ENCODE assay signal across 16 cellular contexts in genomic region chr9:92983984-92984589, GRCh38. TPM values are rescaled to one million over a fixed set of nuclear protein-coding genes. Genes with fewer than 3 reads are reported as not detected.
A peak's percentile ranks its signal among the peaks of the same experiment; 100 is the strongest.
DNase-seq lines count a peak whose midpoint lies in the region; ATAC-seq, FAIRE-seq and TF ChIP-seq lines count a peak whose summit lies in the region.
"Had no signal": no experiment of that assay in that cellular context is flagged by ENCODE, and none has a peak within 500 bp of the region (broad histone marks: within the 10 kb centered on the region; RNA-seq: fewer than 3 reads in every experiment).

No MANE protein-coding gene starts in this region.

- H3K27me3 ChIP-seq in breast epithelium (no peaks in the 10 kb centered on the region), K562 (ENCODE audit: control insufficient read depth in 2 of 2, insufficient read depth in 2 of 2, low read length in 2 of 2) (peaks cover 0 to 3% of the 10 kb centered on the region in 2 experiments; a peak in 1 of 5 replicates), neural progenitor cell (no peaks in the 10 kb centered on the region)
- H3K27me3 ChIP-seq: body of pancreas, hepatocyte had no signal

- H3K4me2 ChIP-seq in K562 (ENCODE audit: insufficient read depth, low read length) (no peak overlapping the region), neural progenitor cell (no peak overlapping the region)
- H3K4me2 ChIP-seq: hepatocyte, KMS-11 had no signal

- H3K9me3 Mint-ChIP-seq in MCF 10A (ENCODE audit: unreplicated experiment), result peaks cover 29% of the 10 kb centered on the region
- peaks cover 54% of the 10 kb centered on the region for H3K9me3 Mint-ChIP-seq in neural progenitor cell
- H3K9me3 Mint-ChIP-seq in progenitor cell of endocrine pancreas (ENCODE audit: low read depth), result peaks cover 50% of the 10 kb centered on the region

- DNase-seq in MCF 10A (ENCODE audit: unreplicated experiment), result peak; percentile 43
- no peak for DNase-seq in breast epithelium (ENCODE audit: low spot score in 2 of 2)
- peak in 1 of 4 experiments; percentile 33 for DNase-seq in K562 (ENCODE audit: extremely low read depth in 1 of 4, low spot score in 3 of 4)
- peak; percentile 50 for DNase-seq in neural progenitor cell (ENCODE audit: low spot score)
- no peak for DNase-seq in NOMO-1 treated with dmso at 0.1 percent for 144 hours (lab: John Stamatoyannopoulos, UW; ENCODE audit: unreplicated experiment)
- DNase-seq in progenitor cell of endocrine pancreas (ENCODE audit: low spot score, unreplicated experiment), result no peak
- DNase-seq: body of pancreas, NCI-H345, Right ventricle myocardium superior had no signal

- CTCF ChIA-PET in MCF 10A (lab: Yijun Ruan, JAX) (interaction anchor here (0.6 to 1.9 kb wide), 2 partner anchors 9 to 20 kb away, joined by 3 to 5 read pairs; no protein-coding TSS in a partner anchor), K562 (lab: Yijun Ruan, JAX; ENCODE audit: low intra/inter-chr PET ratio) (no interaction called here)

- H3K4me1 ChIP-seq in breast epithelium (no peaks in the 10 kb centered on the region), K562 (replicated peaks in 1 of 2; ENCODE audit: control insufficient read depth in 2 of 2, insufficient read depth in 2 of 2, low read length in 2 of 2) (no peaks in the 10 kb centered on the region), neural progenitor cell (no peaks in the 10 kb centered on the region)
- H3K4me1 ChIP-seq: body of pancreas, Caco-2 had no signal

- no peaks in the 10 kb centered on the region for H3K27me3 Mint-ChIP-seq in MCF 10A (ENCODE audit: insufficient read depth, unreplicated experiment)
- peaks cover 2% of the 10 kb centered on the region for H3K27me3 Mint-ChIP-seq in neural progenitor cell (ENCODE audit: insufficient read depth, low read depth)
- no peaks in the 10 kb centered on the region for H3K27me3 Mint-ChIP-seq in progenitor cell of endocrine pancreas

- 4% methylated on average over 2 of the region's 2 CpGs for WGBS in K562 (ENCODE audit: insufficient coverage, low coverage, missing lambda C conversion rate)

- H3K36me3 ChIP-seq in breast epithelium (no peaks in the 10 kb centered on the region), K562 (ENCODE audit: control insufficient read depth, insufficient read depth, low read length) (no peaks in the 10 kb centered on the region), neural progenitor cell (no peaks in the 10 kb centered on the region)
- H3K36me3 ChIP-seq: thoracic aorta had no signal

- H3K27ac Mint-ChIP-seq in MCF 10A (ENCODE audit: low read depth, unreplicated experiment), result no peak overlapping the region
- H3K27ac Mint-ChIP-seq in neural progenitor cell, result no peak overlapping the region
- no peak overlapping the region for H3K27ac Mint-ChIP-seq in progenitor cell of endocrine pancreas

- TF ChIP-seq POLR2A in breast epithelium (IDR thresholded peaks at IDR 0.05), result no peak
- no peak for TF ChIP-seq POLR2A in K562 (conservative IDR thresholded peaks at IDR 0.05)

- ATAC-seq in K562, result no peak
- no peak for ATAC-seq in HG03045 (IDR thresholded peaks at IDR 0.05; ENCODE audit: unreplicated experiment)
- ATAC-seq: body of pancreas had no signal

- no peaks in the 10 kb centered on the region for H3K79me2 ChIP-seq in K562 (ENCODE audit: control insufficient read depth, insufficient read depth, low read length)
- no peaks in the 10 kb centered on the region for H3K79me2 ChIP-seq in neural progenitor cell (ENCODE audit: low read depth)
- H3K79me2 ChIP-seq: hepatocyte had no signal

- H3K9me3 ChIP-seq in breast epithelium, result peaks cover 0 to 14% of the 10 kb centered on the region in 2 donors
- no peaks in the 10 kb centered on the region for H3K9me3 ChIP-seq in K562 (replicated peaks; ENCODE audit: control insufficient read depth, insufficient read depth, low read depth, low read length)
- peaks cover 23% of the 10 kb centered on the region for H3K9me3 ChIP-seq in neural progenitor cell (ENCODE audit: low read depth)
- H3K9me3 ChIP-seq: body of pancreas, thoracic aorta had no signal

- intact Hi-C loops in MCF 10A (cut with micrococcal nuclease) (no loop called here), breast epithelium (cut with DNase I; ENCODE audit: low total_unique reads) (no loop called here), K562 (cut with micrococcal nuclease) (no loop called here)

- no peak for FAIRE-seq in K562 (lab: Jason Lieb, UNC)
- FAIRE-seq: TTC549 had no signal

- BruUV-seq in MCF 10A (replicated peaks; lab: Mats Ljungman, UMichigan) (no TSS peak), K562 (replicated peaks; lab: Mats Ljungman, UMichigan) (no TSS peak)

- TF ChIP-seq CTCF in MCF 10A (IDR thresholded peaks at IDR 0.05; ENCODE audit: unreplicated experiment), result no peak
- no peak for TF ChIP-seq CTCF in breast epithelium (IDR thresholded peaks at IDR 0.05)
- no peak for TF ChIP-seq CTCF in K562 (IDR thresholded peaks at IDR 0.05 in 2 of 3, conservative IDR thresholded peaks at IDR 0.05 in 1 of 3; ENCODE audit: insufficient read depth in 2 of 3, low read depth in 1 of 3, low read length in 3 of 3)
- TF ChIP-seq CTCF in neural progenitor cell (IDR thresholded peaks at IDR 0.05), result no peak
- no peak for TF ChIP-seq CTCF in progenitor cell of endocrine pancreas (IDR thresholded peaks at IDR 0.05; ENCODE audit: unreplicated experiment)

- TF ChIP-seq RAD21 in Ishikawa (IDR thresholded peaks at IDR 0.05; ENCODE audit: low read depth), result no peak
- no peak for TF ChIP-seq RAD21 in K562 (CRISPR knock-in tag; conservative IDR thresholded peaks at IDR 0.05 in 1 of 2, IDR thresholded peaks at IDR 0.05 in 1 of 2)

- POLR2A ChIA-PET in MCF 10A (lab: Yijun Ruan, JAX), result no interaction called here
- POLR2A ChIA-PET in K562 (lab: Yijun Ruan, JAX), result no interaction called here

- H3K4me1 Mint-ChIP-seq in MCF 10A (ENCODE audit: insufficient read depth, unreplicated experiment), result peaks cover 10% of the 10 kb centered on the region
- peaks cover 4% of the 10 kb centered on the region for H3K4me1 Mint-ChIP-seq in neural progenitor cell
- no peaks in the 10 kb centered on the region for H3K4me1 Mint-ChIP-seq in progenitor cell of endocrine pancreas (ENCODE audit: low read depth)

- H3K27ac ChIP-seq in breast epithelium (no peak overlapping the region), K562 (ENCODE audit: extremely low read depth, low read depth, low read length) (no peak overlapping the region), neural progenitor cell (no peak overlapping the region)
- H3K27ac ChIP-seq: body of pancreas, hepatocyte, KMS-11, thoracic aorta had no signal

- H2AFZ ChIP-seq in K562 (ENCODE audit: low read depth, low read length) (no peak overlapping the region), neural progenitor cell (replicated peaks) (no peak overlapping the region)
- H2AFZ ChIP-seq: hepatocyte had no signal

- no peak overlapping the region for H3K4me3 ChIP-seq in breast epithelium
- H3K4me3 ChIP-seq in K562, result no peak overlapping the region
- H3K4me3 ChIP-seq in neural progenitor cell, result no peak overlapping the region
- H3K4me3 ChIP-seq: body of pancreas, hepatocyte, thoracic aorta had no signal

- in situ Hi-C loops in K562 (cut with MboI), result no loop called here

- TF ChIP-seq EP300 in Ishikawa (IDR thresholded peaks at IDR 0.05; ENCODE audit: borderline replicate concordance) (no peak), K562 (IDR thresholded peaks at IDR 0.05; ENCODE audit: low read length) (no peak)

- H3K36me3 Mint-ChIP-seq in MCF 10A (ENCODE audit: insufficient read depth, unreplicated experiment) (no peaks in the 10 kb centered on the region), neural progenitor cell (peaks cover 2% of the 10 kb centered on the region), progenitor cell of endocrine pancreas (ENCODE audit: insufficient read depth) (peaks cover 42% of the 10 kb centered on the region)

- H4K20me1 ChIP-seq in K562 (replicated peaks; ENCODE audit: control insufficient read depth, insufficient read depth, low read length), result no peaks in the 10 kb centered on the region
- H4K20me1 ChIP-seq in neural progenitor cell (ENCODE audit: low read depth), result no peaks in the 10 kb centered on the region

- no peak overlapping the region for H3K4me3 Mint-ChIP-seq in MCF 10A (ENCODE audit: unreplicated experiment)
- no peak overlapping the region for H3K4me3 Mint-ChIP-seq in neural progenitor cell
- no peak overlapping the region for H3K4me3 Mint-ChIP-seq in progenitor cell of endocrine pancreas (ENCODE audit: low read depth)

- peaks cover 3% of the 10 kb centered on the region for H3F3A ChIP-seq in neural progenitor cell (ENCODE audit: low read depth)

- H3K9me1 ChIP-seq in K562 (ENCODE audit: control insufficient read depth, insufficient read depth, low read length), result no peaks in the 10 kb centered on the region

- H3K9ac ChIP-seq in K562 (ENCODE audit: insufficient read depth in 1 of 2, low read depth in 2 of 2, low read length in 2 of 2) (no peak overlapping the region), neural progenitor cell (no peak overlapping the region)
- H3K9ac ChIP-seq: KMS-11 had no signal

TF ChIP-seq in Ishikawa, 13 proteins besides CTCF, POLR2A, EP300 and RAD21 (continues in another document):
- peak; percentile 59; the same call in 1 of the 2 replicates for TF ChIP-seq YY1 (IDR thresholded peaks at IDR 0.05; ENCODE audit: low read depth)

RNA-seq across cellular contexts. Expression of gene FGD3, which starts 36.8 kb away (rescaled TPM):
- total RNA-seq in MCF 10A (2022), result not detected in 2 replicates
- total RNA-seq in breast epithelium, result 10 to 100 TPM; 10.2 to 18.0 (median 10.4) TPM
- 0.18 and 0.56 TPM in 2 replicates for total RNA-seq in K562 (2011; cell fraction: chromatin; rRNA removed; ENCODE audit: low replicate concordance)
- total RNA-seq in K562 (2011; cell fraction: nucleolus; rRNA removed), result 0.13 and 0.50 TPM in 2 replicates
- 0.22 and 0.23 TPM in 2 replicates for total RNA-seq in K562 (2011; cell fraction: nucleoplasm; rRNA removed)
- 0.86 and 1.2 TPM in 2 replicates for total RNA-seq in K562 (2014; rRNA removed)
- 0.22 and 0.29 TPM in 2 replicates for total RNA-seq in K562 (2014; rRNA removed; fragmentation: Illumina TruSeq; extraction: Trizol)
- 0.29 and 0.49 TPM in 2 replicates for total RNA-seq in K562 (2015; rRNA removed; fragmentation: Illumina TruSeq; extraction: Trizol)
- 0.76 and 1.3 TPM in 2 replicates for total RNA-seq in K562 (2021)
- 0.09 and 0.13 TPM in 2 replicates for polyA plus RNA-seq in K562 (2011; rRNA removed)
- 0.18 and 0.24 TPM in 2 replicates for polyA plus RNA-seq in K562 (2011; cell fraction: cytosol; rRNA removed)
- polyA plus RNA-seq in K562 (2011; cell fraction: nucleus; rRNA removed), result 0.13 and 0.48 TPM in 2 replicates
- 0.83 and 2.0 TPM in 2 replicates for polyA plus RNA-seq in K562 (2012)
- 0.44 and 0.56 TPM in 2 replicates for polyA plus RNA-seq in K562 (2014; fragmentation: Illumina TruSeq; extraction: Trizol)
- polyA plus RNA-seq in K562 (2014; fragmentation: Nextera tagmentation; extraction: Ambion mirVana), result under 1 TPM; 0.07 to 0.17 TPM
- 0.52 and 0.67 TPM in 2 replicates for polyA plus RNA-seq in K562 (2014; rRNA removed)
- 0.06 and 0.21 TPM in 2 replicates for polyA minus RNA-seq in K562 (2011; rRNA and poly(A)+ RNA removed)
- polyA minus RNA-seq in K562 (2011; cell fraction: cytosol; rRNA and poly(A)+ RNA removed), result not detected in 2 replicates
- polyA minus RNA-seq in K562 (2011; cell fraction: nucleus; rRNA and poly(A)+ RNA removed), result 0.11 and 0.27 TPM in 2 replicates
- 0.56 and 0.68 TPM in 2 replicates for total RNA-seq in neural progenitor cell (ENCODE audit: low replicate concordance)
- 9.6 and 12.0 TPM in 2 replicates for total RNA-seq in progenitor cell of endocrine pancreas

Comparison
In these comparisons a context has a peak if more than half of its experiments do, and no peak if none do; other contexts are left out.
1. DNase-seq: peak in MCF 10A (single experiment) and neural progenitor cell (single experiment); none in breast epithelium (0 of 2), NOMO-1 treated with dmso at 0.1 percent for 144 hours (single experiment) and progenitor cell of endocrine pancreas (single experiment).